13 cellular contexts compared by ENCODE assay signal in genomic region chr2:145593280-145593679, GRCh38.
DNase-seq lines count a peak whose midpoint lies in the region; ATAC-seq, FAIRE-seq and TF ChIP-seq lines count a peak whose summit lies in the region.
"Had no signal": no experiment of that assay in that cellular context is flagged by ENCODE, and none has a peak within 500 bp of the region (broad histone marks: within the 10 kb centered on the region; RNA-seq: fewer than 3 reads in every experiment).

No MANE protein-coding gene starts in this region.

- H3K36me3 ChIP-seq in OCI-LY1 (ENCODE audit: insufficient read depth, low read length) = no peaks in the 10 kb centered on the region
- H3K36me3 ChIP-seq: ascending aorta, upper lobe of left lung had no signal

- H3K4me2 ChIP-seq in A549 (peak overlapping the region; percentile 51; the same call in 2 of the 3 replicates), OCI-LY1 (ENCODE audit: low read length) (peak overlapping the region; percentile 22; the same call in 1 of the 2 replicates)

- no peaks in the 10 kb centered on the region for H3K27me3 ChIP-seq in OCI-LY1 (ENCODE audit: insufficient read depth, low read length)
- H3K27me3 ChIP-seq: ascending aorta, upper lobe of left lung had no signal

- TF ChIP-seq CTCF in A549 (IDR thresholded peaks at IDR 0.05) (no peak), OCI-LY1 (IDR thresholded peaks at IDR 0.05; ENCODE audit: low read length) (no peak)

- peak overlapping the region; percentile 16 for H3K9ac ChIP-seq in OCI-LY1 (ENCODE audit: low read length)

- no peaks in the 10 kb centered on the region for H3K79me2 ChIP-seq in OCI-LY1 (ENCODE audit: insufficient read depth, low read length)

- ATAC-seq in A549 (no peak), GM19372 (IDR thresholded peaks at IDR 0.05; ENCODE audit: low read depth, unreplicated experiment) (peak; percentile 55), HG02852 (IDR thresholded peaks at IDR 0.05; ENCODE audit: unreplicated experiment) (peak; percentile 58)

- no peak for DNase-seq in A549 (ENCODE audit: low read depth in 1 of 2, low spot score in 1 of 2)
- DNase-seq in NCI-H748 (lab: John Stamatoyannopoulos, UW; ENCODE audit: unreplicated experiment) = no peak
- no peak for DNase-seq in foreskin melanocyte
- DNase-seq in ecto neural progenitor cell (ENCODE audit: low spot score) = no peak
- no peak for DNase-seq in stimulated activated CD4-positive, alpha-beta T cell treated with anti-CD3 and anti-CD28 coated beads, Interleukin-15, amount 100 ng/mL, for 24 hours
- DNase-seq: DND-41, right cardiac atrium, upper lobe of left lung had no signal

- peaks cover 25% of the 10 kb centered on the region for H3K4me1 ChIP-seq in A549
- H3K4me1 ChIP-seq in OCI-LY1 (ENCODE audit: insufficient read depth, low read length, severe bottlenecking) = peaks cover 61% of the 10 kb centered on the region
- H3K4me1 ChIP-seq: ascending aorta had no signal

- no peak overlapping the region for H3K27ac ChIP-seq in A549
- peak overlapping the region; percentile 62 for H3K27ac ChIP-seq in OCI-LY1 (ENCODE audit: low read depth, low read length, poor library complexity, severe bottlenecking)
- H3K27ac ChIP-seq: ascending aorta, upper lobe of left lung had no signal

- no peaks in the 10 kb centered on the region for H3K9me3 ChIP-seq in A549
- no peaks in the 10 kb centered on the region for H3K9me3 ChIP-seq in OCI-LY1 (ENCODE audit: low read length)
- H3K9me3 ChIP-seq: ascending aorta, upper lobe of left lung had no signal

- H3K4me3 ChIP-seq in A549 (no peak overlapping the region), OCI-LY1 (ENCODE audit: low read depth, low read length, poor library complexity, severe bottlenecking) (no peak overlapping the region)
- H3K4me3 ChIP-seq: ascending aorta, upper lobe of left lung had no signal

- 82% methylated on average over 1 of the region's 1 CpG for WGBS in A549 (ENCODE audit: missing lambda C conversion rate)

- H3K9me2 ChIP-seq in OCI-LY1 (ENCODE audit: low read depth, low read length) = no peaks in the 10 kb centered on the region

- POLR2A ChIA-PET in A549 (lab: Yijun Ruan, JAX) = no interaction called here

- TF ChIP-seq RAD21 in A549 (conservative IDR thresholded peaks at IDR 0.05 in 1 of 2, IDR thresholded peaks at IDR 0.05 in 1 of 2) = no peak

- TF ChIP-seq POLR2A in A549 (IDR thresholded peaks at IDR 0.05; ENCODE audit: low read length) = no peak

- no peak for TF ChIP-seq EP300 in A549 (IDR thresholded peaks at IDR 0.05)

- CTCF ChIA-PET in A549 (lab: Yijun Ruan, JAX) = no interaction called here

- H3F3A ChIP-seq in OCI-LY1 (ENCODE audit: insufficient read depth, low read length) = no peaks in the 10 kb centered on the region

- no peak for FAIRE-seq in A549 (lab: Jason Lieb, UNC)
- FAIRE-seq: A204.1 had no signal

- no peaks in the 10 kb centered on the region for H4K20me1 ChIP-seq in OCI-LY1 (ENCODE audit: insufficient read depth, low read length)

- H2AFZ ChIP-seq in OCI-LY1 (ENCODE audit: low read length) = no peak overlapping the region

TF ChIP-seq in A549, 52 proteins besides CTCF, POLR2A, EP300 and RAD21:
- TF ChIP-seq HEYL (CRISPR knock-in tag; IDR thresholded peaks at IDR 0.05) = no peak
- no peak for TF ChIP-seq SREBF2 (IDR thresholded peaks at IDR 0.05)
- no peak for TF ChIP-seq EHF (CRISPR knock-in tag; IDR thresholded peaks at IDR 0.05)
- TF ChIP-seq CBX2 (IDR thresholded peaks at IDR 0.05; ENCODE audit: borderline replicate concordance, low read depth) = no peak
- no peak for TF ChIP-seq HES2 (IDR thresholded peaks at IDR 0.05)
- no peak for TF ChIP-seq TP53 (CRISPR knock-in tag; IDR thresholded peaks at IDR 0.05)
- no peak for TF ChIP-seq MAFK (IDR thresholded peaks at IDR 0.05; ENCODE audit: partially characterized antibody)

Comparison
In these comparisons a context has a peak if more than half of its experiments do, and no peak if none do; other contexts are left out.
1. ATAC-seq: peak in GM19372 (single experiment) and HG02852 (single experiment); none in A549 (0 of 2).